In the genomic region with DNA sequence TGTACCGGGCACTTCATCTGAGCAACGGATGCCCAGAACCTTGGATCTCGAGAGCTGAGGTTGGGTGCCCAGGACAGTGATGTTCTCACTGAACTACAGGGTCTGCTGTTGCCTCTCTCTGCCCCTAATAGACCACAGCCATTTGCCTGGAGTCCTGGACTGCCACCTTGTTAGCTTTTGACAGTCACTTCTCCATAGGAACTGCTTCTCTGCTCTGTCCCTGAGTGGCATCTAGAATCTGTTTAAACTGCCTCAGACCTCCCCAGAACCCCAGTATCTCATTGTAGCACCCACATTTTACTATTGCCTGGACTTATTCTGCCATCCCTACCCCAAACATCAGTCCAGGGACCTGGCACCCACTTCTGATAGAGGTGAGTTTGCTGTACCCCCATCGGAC, we compare ENCODE assay signal across 22 cellular contexts.
"Had no signal": no experiment of that assay in that cellular context is flagged by ENCODE, and none has a peak within 500 bp of the region (broad histone marks: within the 10 kb centered on the region; RNA-seq: fewer than 3 reads in every experiment).

No MANE protein-coding gene starts in this region.

- H3K27ac Mint-ChIP-seq: activated naive CD4-positive, alpha-beta T cell treated with anti-CD3 and anti-CD28 coated beads, Interleukin-2, amount 10 ng/mL, durations not matched to agents 7 days and 5 days; activated naive CD8-positive, alpha-beta T cell treated with anti-CD3 and anti-CD28 coated beads, Interleukin-2, amount 10 ng/mL, durations not matched to agents 7 days and 5 days; T-helper 1 cell treated with Interleukin-12 subunit alpha and Interleukin-12 subunit beta and Interleukin-4 antibody, amounts not matched to agents 30 μg/mL and 1 μg/mL, for 36 hours had no signal

- H3K36me3 Mint-ChIP-seq: activated naive CD4-positive, alpha-beta T cell treated with anti-CD3 and anti-CD28 coated beads, Interleukin-2, amount 10 ng/mL, durations not matched to agents 7 days and 5 days; activated naive CD8-positive, alpha-beta T cell treated with anti-CD3 and anti-CD28 coated beads, Interleukin-2, amount 10 ng/mL, durations not matched to agents 7 days and 5 days had no signal

- H3K4me3 ChIP-seq: adrenal gland, colonic mucosa had no signal

- ATAC-seq: activated T-cell treated with anti-CD3 and anti-CD28 coated beads, Interleukin-2, amount 50 U/mL, for 4 hours; PC-3 had no signal

- H3K27ac ChIP-seq: adrenal gland, colonic mucosa had no signal

- H3K9me3 ChIP-seq: adrenal gland, colonic mucosa had no signal

- H3K4me1 ChIP-seq: adrenal gland, colonic mucosa had no signal

- H3K27me3 ChIP-seq: adrenal gland, colonic mucosa had no signal

- H3K36me3 ChIP-seq: adrenal gland, colonic mucosa had no signal

- H3K9me3 Mint-ChIP-seq: activated naive CD4-positive, alpha-beta T cell treated with anti-CD3 and anti-CD28 coated beads, Interleukin-2, amount 10 ng/mL, durations not matched to agents 7 days and 5 days; activated naive CD8-positive, alpha-beta T cell treated with anti-CD3 and anti-CD28 coated beads, Interleukin-2, amount 10 ng/mL, durations not matched to agents 7 days and 5 days; activated T-cell treated with anti-CD3 and anti-CD28 coated beads, Interleukin-2, amount 50 U/mL, for 4 hours; T-helper 1 cell treated with Interleukin-12 subunit alpha and Interleukin-12 subunit beta and Interleukin-4 antibody, amounts not matched to agents 30 μg/mL and 1 μg/mL, for 36 hours had no signal

- DNase-seq: activated CD4-positive, alpha-beta T cell treated with anti-CD3 and anti-CD28 coated beads for 4 hours; activated CD4-positive, alpha-beta T cell treated with anti-CD3 and anti-CD28 coated beads, Interleukin-2, amount 50 U/mL, for 4 hours; activated CD4-positive, CD25-positive, alpha-beta regulatory T cell; activated CD8-positive, alpha-beta memory T cell treated with anti-CD3 and anti-CD28 coated beads for 24 hours; activated gamma-delta T cell; activated naive CD4-positive, alpha-beta T cell treated with anti-CD3 and anti-CD28 coated beads, Interleukin-2, amount 10 ng/mL, durations not matched to agents 7 days and 5 days; activated naive CD8-positive, alpha-beta T cell treated with anti-CD3 and anti-CD28 coated beads, Interleukin-2, amount 10 ng/mL, durations not matched to agents 7 days and 5 days; activated T-cell treated with anti-CD3 and anti-CD28 coated beads, Interleukin-2, amount 50 U/mL, for 4 hours; adrenal gland; anterior cingulate cortex; caudate nucleus; colonic mucosa; KBM-7; NCI-H146; NCI-H187 treated with DMSO at 0.1 percent for 48 hours; NCI-H2081 treated with DMSO at 0.1 percent for 48 hours; NCI-H446; NCI-H524; PC-3; SHP77 treated with DMSO at 0.1 percent for 48 hours; T-helper 9 cell had no signal
